16 cellular contexts compared by ENCODE assay signal in genomic region chr1:198232407-198232806, GRCh38.
A peak's percentile ranks its signal among the peaks of the same experiment; 100 is the strongest.
DNase-seq lines count a peak whose midpoint lies in the region; ATAC-seq and TF ChIP-seq lines count a peak whose summit lies in the region.
"Had no signal": no experiment of that assay in that cellular context is flagged by ENCODE, and none has a peak within 500 bp of the region (broad histone marks: within the 10 kb centered on the region; RNA-seq: fewer than 3 reads in every experiment).

No MANE protein-coding gene starts in this region.

- CTCF ChIA-PET in SK-N-SH (lab: Yijun Ruan, JAX) (interaction anchor here (0.6 kb wide), 1 partner anchor 1809 kb away, joined by 3 read pairs; no protein-coding TSS in a partner anchor), RWPE1 (lab: Yijun Ruan, JAX) (interaction anchor here (0.6 kb wide), 1 partner anchor 116 kb away, joined by 3 read pairs; no protein-coding TSS in a partner anchor)

- H3K4me1 ChIP-seq in SK-N-SH (ENCODE audit: control insufficient read depth in 1 of 2, insufficient read depth in 2 of 2, low read depth in 1 of 2, low read length in 1 of 2): peaks cover 5 to 10% of the 10 kb centered on the region in 2 experiments; a peak in 3 of 4 replicates
- H3K4me1 ChIP-seq in osteoblast (ENCODE audit: insufficient read depth, low read length): peaks cover 42% of the 10 kb centered on the region

- H3K27ac ChIP-seq in SK-N-SH (ENCODE audit: low read depth in 2 of 2, low read length in 1 of 2) (no peak overlapping the region), RWPE1 (no peak overlapping the region), epithelial cell of prostate (peak overlapping the region; percentile 47), osteoblast (ENCODE audit: low read depth, low read length) (peak overlapping the region; percentile 4)

- WGBS in SK-N-SH (ENCODE audit: low lambda C conversion rate): 90% methylated on average over 1 of the region's 1 CpG

- peaks cover 3% of the 10 kb centered on the region for H3K36me3 Mint-ChIP-seq in nephron progenitor cell (ENCODE audit: low read depth)

- H4K20me1 ChIP-seq in SK-N-SH (ENCODE audit: insufficient read depth) (peaks cover 18% of the 10 kb centered on the region), osteoblast (ENCODE audit: insufficient read depth, low read length) (peaks cover 27% of the 10 kb centered on the region)

- no peak overlapping the region for H3K4me3 Mint-ChIP-seq in nephron progenitor cell

- H3K27me3 Mint-ChIP-seq in nephron progenitor cell (ENCODE audit: low read depth, poor library complexity): no peaks in the 10 kb centered on the region

- no peaks in the 10 kb centered on the region for H3K9me2 ChIP-seq in SK-N-SH

- H2AFZ ChIP-seq in SK-N-SH (ENCODE audit: low read depth) (no peak overlapping the region), osteoblast (ENCODE audit: low read length) (no peak overlapping the region)

- H3K27ac Mint-ChIP-seq in nephron progenitor cell: no peak overlapping the region

- no peak for TF ChIP-seq RAD21 in SK-N-SH (IDR thresholded peaks at IDR 0.05; ENCODE audit: low read length)

- ATAC-seq in SK-N-SH treated with all-trans-retinoic acid at 6 μM for 48 hours (no peak), HG03039 (IDR thresholded peaks at IDR 0.05; ENCODE audit: unreplicated experiment) (no peak), GM21737 (IDR thresholded peaks at IDR 0.05; ENCODE audit: unreplicated experiment) (no peak)

- H3K79me2 ChIP-seq in SK-N-SH (ENCODE audit: insufficient read depth) (peaks cover 99% of the 10 kb centered on the region), osteoblast (ENCODE audit: insufficient read depth, low read length) (peaks cover 81% of the 10 kb centered on the region)

- H3K4me1 Mint-ChIP-seq in nephron progenitor cell: peaks cover 6% of the 10 kb centered on the region

- no peak overlapping the region for H3K9ac ChIP-seq in SK-N-SH

- H3F3A ChIP-seq in SK-N-SH (replicated peaks; ENCODE audit: insufficient read depth): peaks cover 13% of the 10 kb centered on the region

- H3K4me2 ChIP-seq in SK-N-SH: no peak overlapping the region
- H3K4me2 ChIP-seq in osteoblast (ENCODE audit: insufficient read depth, low read length): no peak overlapping the region

- POLR2A ChIA-PET in SK-N-SH (lab: Yijun Ruan, JAX): no interaction called here
- POLR2A ChIA-PET in RWPE1 (lab: Yijun Ruan, JAX; ENCODE audit: low non-redundant PET): no interaction called here

- peaks cover 8% of the 10 kb centered on the region for H3K9me3 Mint-ChIP-seq in nephron progenitor cell

- TF ChIP-seq EP300 in SK-N-SH (IDR thresholded peaks at IDR 0.05; ENCODE audit: borderline replicate concordance in 1 of 2, low read depth in 1 of 2, low read length in 1 of 2): no peak

- H3K27me3 ChIP-seq in SK-N-SH (ENCODE audit: insufficient read depth) (no peaks in the 10 kb centered on the region), osteoblast (ENCODE audit: insufficient read depth, low read length) (no peaks in the 10 kb centered on the region)

- H3K36me3 ChIP-seq in SK-N-SH (replicated peaks in 1 of 2; ENCODE audit: control insufficient read depth in 1 of 2, insufficient read depth in 2 of 2, low read length in 1 of 2) (peaks cover 47 to 55% of the 10 kb centered on the region in 2 experiments), osteoblast (ENCODE audit: insufficient read depth, low read length) (peaks cover 41% of the 10 kb centered on the region)

- H3K4me3 ChIP-seq in SK-N-SH (ENCODE audit: low read depth in 2 of 2, low read length in 1 of 2): no peak overlapping the region
- no peak overlapping the region for H3K4me3 ChIP-seq in osteoblast (ENCODE audit: insufficient read depth, low read length)

- no peak for TF ChIP-seq CTCF in SK-N-SH (IDR thresholded peaks at IDR 0.05)
- no peak for TF ChIP-seq CTCF in RWPE1 (conservative IDR thresholded peaks at IDR 0.05; ENCODE audit: low read depth)
- TF ChIP-seq CTCF in osteoblast (IDR thresholded peaks at IDR 0.05; ENCODE audit: extremely low read depth, low read depth, low read length): no peak
- TF ChIP-seq CTCF in nephron progenitor cell (IDR thresholded peaks at IDR 0.05): no peak

- H3K9me3 ChIP-seq in SK-N-SH (0 out of 2 replicates have a peak, but pooled peaks cover 8% of the 10 kb centered on the region), osteoblast (ENCODE audit: low read depth, low read length) (no peaks in the 10 kb centered on the region)

- DNase-seq in SK-N-SH (no peak), RWPE1 (ENCODE audit: low spot score) (peak; percentile 57), epithelial cell of prostate (ENCODE audit: low read depth, low spot score) (no peak), osteoblast (ENCODE audit: insufficient read length, low spot score, missing footprints) (no peak), nephron progenitor cell (no peak)
- DNase-seq: 8988T, C1 segment of cervical spinal cord, COR-L47, DMS79, GOT3, Karpas-422, NCI-H1930, NCI-H510A had no signal

TF ChIP-seq in SK-N-SH, 30 proteins besides CTCF, POLR2A, EP300 and RAD21:
- TF ChIP-seq, protein P1, sequence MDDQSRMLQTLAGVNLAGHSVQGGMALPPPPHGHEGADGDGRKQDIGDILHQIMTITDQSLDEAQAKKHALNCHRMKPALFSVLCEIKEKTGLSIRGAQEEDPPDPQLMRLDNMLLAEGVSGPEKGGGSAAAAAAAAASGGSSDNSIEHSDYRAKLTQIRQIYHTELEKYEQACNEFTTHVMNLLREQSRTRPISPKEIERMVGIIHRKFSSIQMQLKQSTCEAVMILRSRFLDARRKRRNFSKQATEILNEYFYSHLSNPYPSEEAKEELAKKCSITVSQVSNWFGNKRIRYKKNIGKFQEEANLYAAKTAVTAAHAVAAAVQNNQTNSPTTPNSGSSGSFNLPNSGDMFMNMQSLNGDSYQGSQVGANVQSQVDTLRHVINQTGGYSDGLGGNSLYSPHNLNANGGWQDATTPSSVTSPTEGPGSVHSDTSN (IDR thresholded peaks at IDR 0.05): peak; percentile 27
- peak; percentile 21; the same call in 1 of the 2 replicates for TF ChIP-seq TCF12 (IDR thresholded peaks at IDR 0.05)
- no peak for TF ChIP-seq TAF1 (IDR thresholded peaks at IDR 0.05; ENCODE audit: borderline replicate concordance, low read depth, low read length)

TF ChIP-seq in SK-N-SH treated with all-trans-retinoic acid at 6 μM for 48 hours, 23 proteins besides CTCF, POLR2A, EP300 and RAD21:
- TF ChIP-seq, protein P2, sequence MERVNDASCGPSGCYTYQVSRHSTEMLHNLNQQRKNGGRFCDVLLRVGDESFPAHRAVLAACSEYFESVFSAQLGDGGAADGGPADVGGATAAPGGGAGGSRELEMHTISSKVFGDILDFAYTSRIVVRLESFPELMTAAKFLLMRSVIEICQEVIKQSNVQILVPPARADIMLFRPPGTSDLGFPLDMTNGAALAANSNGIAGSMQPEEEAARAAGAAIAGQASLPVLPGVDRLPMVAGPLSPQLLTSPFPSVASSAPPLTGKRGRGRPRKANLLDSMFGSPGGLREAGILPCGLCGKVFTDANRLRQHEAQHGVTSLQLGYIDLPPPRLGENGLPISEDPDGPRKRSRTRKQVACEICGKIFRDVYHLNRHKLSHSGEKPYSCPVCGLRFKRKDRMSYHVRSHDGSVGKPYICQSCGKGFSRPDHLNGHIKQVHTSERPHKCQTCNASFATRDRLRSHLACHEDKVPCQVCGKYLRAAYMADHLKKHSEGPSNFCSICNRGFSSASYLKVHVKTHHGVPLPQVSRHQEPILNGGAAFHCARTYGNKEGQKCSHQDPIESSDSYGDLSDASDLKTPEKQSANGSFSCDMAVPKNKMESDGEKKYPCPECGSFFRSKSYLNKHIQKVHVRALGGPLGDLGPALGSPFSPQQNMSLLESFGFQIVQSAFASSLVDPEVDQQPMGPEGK (CRISPR knock-in tag; IDR thresholded peaks at IDR 0.05; ENCODE audit: borderline replicate concordance): no peak
- no peak for TF ChIP-seq TOX (CRISPR knock-in tag; IDR thresholded peaks at IDR 0.05; ENCODE audit: borderline replicate concordance)
- TF ChIP-seq POU6F1 (CRISPR knock-in tag; IDR thresholded peaks at IDR 0.05; ENCODE audit: borderline replicate concordance, low read depth): no peak
- TF ChIP-seq ZFP3 (CRISPR knock-in tag; IDR thresholded peaks at IDR 0.05): no peak

Comparison
In these comparisons a context has a peak if more than half of its experiments do, and no peak if none do; other contexts are left out.
1. H3K27ac ChIP-seq: peak in epithelial cell of prostate (single experiment) and osteoblast (single experiment); none in SK-N-SH (0 of 2) and RWPE1 (single experiment).